In the genomic region with DNA sequence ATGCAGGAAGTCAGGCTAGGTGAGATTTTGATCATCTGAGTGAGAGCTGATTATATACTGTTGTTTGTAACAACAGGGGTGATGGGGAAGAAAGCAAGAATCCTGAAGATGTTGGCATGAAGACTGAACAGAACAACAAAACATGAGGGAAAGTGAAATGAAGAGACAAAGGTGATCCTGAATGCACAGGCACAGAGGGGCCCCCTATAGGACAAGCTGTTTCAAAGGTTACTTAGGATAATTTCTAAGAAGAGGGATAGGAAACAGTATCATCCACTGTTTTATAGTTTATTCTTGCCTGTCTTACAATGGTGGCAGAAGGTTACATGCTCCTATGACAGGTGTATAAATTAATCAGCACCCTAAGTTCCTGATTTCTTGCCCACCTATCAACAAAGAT, we compare ENCODE assay signal across 17 cellular contexts.
DNase-seq lines count a peak whose midpoint lies in the region; ATAC-seq and TF ChIP-seq lines count a peak whose summit lies in the region.
"Had no signal": no experiment of that assay in that cellular context is flagged by ENCODE, and none has a peak within 500 bp of the region (broad histone marks: within the 10 kb centered on the region; RNA-seq: fewer than 3 reads in every experiment).

No MANE protein-coding gene starts in this region.

- TF ChIP-seq RAD21 in liver (IDR thresholded peaks at IDR 0.05): peak; percentile 32 to 52

- H3K9ac ChIP-seq in liver (ENCODE audit: low read depth in 1 of 2, low read length in 2 of 2): no peak overlapping the region

- H3K4me3 Mint-ChIP-seq in WTC11: no peak overlapping the region
- H3K4me3 Mint-ChIP-seq: activated naive CD4-positive, alpha-beta T cell treated with anti-CD3 and anti-CD28 coated beads, Interleukin-2, amount 50 U/mL, for 24 hours; nephron had no signal

- H3K4me3 ChIP-seq in liver (ENCODE audit: low read depth in 1 of 3, low read length in 3 of 3): no peak overlapping the region
- H3K4me3 ChIP-seq: colonic mucosa, transverse colon had no signal

- TF ChIP-seq CTCF in GM10248 (IDR thresholded peaks at IDR 0.05; ENCODE audit: control extremely low read depth, extremely low read depth, low read depth, missing control alignments) (peak; percentile 18), WTC11 (IDR thresholded peaks at IDR 0.05) (no peak), liver (IDR thresholded peaks at IDR 0.05; ENCODE audit: low read depth, low read length, missing input control) (no peak)

- H3K9me3 ChIP-seq in liver (ENCODE audit: control insufficient read depth in 4 of 4, low read length in 3 of 4): no peaks in the 10 kb centered on the region
- H3K9me3 ChIP-seq: colonic mucosa, transverse colon had no signal

- no peaks in the 10 kb centered on the region for H3K27me3 Mint-ChIP-seq in WTC11 (ENCODE audit: low read depth)

- no peak overlapping the region for H3K27ac ChIP-seq in liver (ENCODE audit: low read depth in 1 of 2, low read length in 2 of 2)
- H3K27ac ChIP-seq: colonic mucosa, transverse colon had no signal

- no peaks in the 10 kb centered on the region for H3K36me3 ChIP-seq in liver (ENCODE audit: control insufficient read depth in 4 of 4, insufficient read depth in 3 of 4, low read depth in 1 of 4, low read length in 3 of 4)
- H3K36me3 ChIP-seq: colonic mucosa, transverse colon had no signal

- CTCF ChIA-PET in GM10248 (lab: Yijun Ruan, JAX): interaction anchor here (0.7 to 4.1 kb wide), 20 partner anchors 10 to 941 kb away, joined by 3 to 23 read pairs (median 3); partner anchors contain the start of gene EDN1
- CTCF ChIA-PET in WTC11 (lab: Charles Lee): interaction anchor here (0.7 to 4.0 kb wide), 15 partner anchors 14 to 887 kb away, joined by 3 to 38 read pairs (median 3); partner anchors contain the start of gene EDN1

- H3K9me3 Mint-ChIP-seq in WTC11: peaks cover 3% of the 10 kb centered on the region; the same call in 1 of the 2 replicates
- H3K9me3 Mint-ChIP-seq: activated naive CD4-positive, alpha-beta T cell treated with anti-CD3 and anti-CD28 coated beads, Interleukin-2, amount 50 U/mL, for 24 hours had no signal

- no peaks in the 10 kb centered on the region for H3K36me3 Mint-ChIP-seq in WTC11
- H3K36me3 Mint-ChIP-seq: activated naive CD4-positive, alpha-beta T cell treated with anti-CD3 and anti-CD28 coated beads, Interleukin-2, amount 50 U/mL, for 24 hours had no signal

- H3K4me1 ChIP-seq in liver (ENCODE audit: control insufficient read depth in 4 of 4, insufficient read depth in 4 of 4, low read length in 3 of 4): no peaks in the 10 kb centered on the region
- H3K4me1 ChIP-seq: colonic mucosa had no signal

- peaks cover 20% of the 10 kb centered on the region for H3K4me1 Mint-ChIP-seq in WTC11
- H3K4me1 Mint-ChIP-seq: nephron had no signal

- POLR2A ChIA-PET in GM10248 (lab: Yijun Ruan, JAX) (no interaction called here), WTC11 (lab: Charles Lee) (no interaction called here)

- DNase-seq in GM10248 (ENCODE audit: extremely low spot score) (no peak), HT-29 (ENCODE audit: low spot score) (peak; percentile 52), WTC11 (ENCODE audit: low spot score) (no peak), NCI-H2171 treated with DMSO at 0.1 percent for 48 hours (lab: John Stamatoyannopoulos, UW) (no peak), mucosa of gallbladder (ENCODE audit: low spot score) (no peak), NCI-H1436 treated with DMSO at 0.1 percent for 48 hours (lab: John Stamatoyannopoulos, UW) (no peak)
- DNase-seq: activated CD8-positive, alpha-beta memory T cell treated with anti-CD3 and anti-CD28 coated beads for 24 hours; colonic mucosa; foreskin fibroblast; NCI-H187 treated with DMSO at 0.1 percent for 48 hours; small intestine; T1000; transverse colon had no signal

- no peak overlapping the region for H3K27ac Mint-ChIP-seq in WTC11
- H3K27ac Mint-ChIP-seq: activated naive CD4-positive, alpha-beta T cell treated with anti-CD3 and anti-CD28 coated beads, Interleukin-2, amount 50 U/mL, for 24 hours; nephron had no signal

- no peaks in the 10 kb centered on the region for H3K27me3 ChIP-seq in liver (ENCODE audit: control insufficient read depth in 4 of 4, insufficient read depth in 4 of 4, low read length in 3 of 4)
- H3K27me3 ChIP-seq: colonic mucosa, transverse colon had no signal

- ATAC-seq in WTC11 (peak; percentile 73), HG03045 (IDR thresholded peaks at IDR 0.05; ENCODE audit: unreplicated experiment) (no peak)

TF ChIP-seq in WTC11, 78 proteins besides CTCF, POLR2A, EP300 and RAD21 (continues in another document):
- TF ChIP-seq NFATC4 (CRISPR knock-in tag; IDR thresholded peaks at IDR 0.05): no peak
- TF ChIP-seq USF1 (CRISPR knock-in tag; IDR thresholded peaks at IDR 0.05): no peak
- no peak for TF ChIP-seq FOXP4 (CRISPR knock-in tag; IDR thresholded peaks at IDR 0.05)

TF ChIP-seq in liver, 16 proteins besides CTCF, POLR2A, EP300 and RAD21:
- no peak for TF ChIP-seq SP1 (IDR thresholded peaks at IDR 0.05)
- TF ChIP-seq ZBTB33 (IDR thresholded peaks at IDR 0.05): no peak
- TF ChIP-seq TAF1 (conservative IDR thresholded peaks at IDR 0.05): no peak
- no peak for TF ChIP-seq NR2F2 (IDR thresholded peaks at IDR 0.05)
- TF ChIP-seq MAX (IDR thresholded peaks at IDR 0.05): no peak
- TF ChIP-seq FOXA1 (IDR thresholded peaks at IDR 0.05): no peak
- TF ChIP-seq RXRA (IDR thresholded peaks at IDR 0.05): no peak
- TF ChIP-seq EGR1 (IDR thresholded peaks at IDR 0.05; ENCODE audit: low read depth in 2 of 2): no peak
- no peak for TF ChIP-seq HNF4G (IDR thresholded peaks at IDR 0.05)
- no peak for TF ChIP-seq YY1 (IDR thresholded peaks at IDR 0.05)
- TF ChIP-seq, protein P1, sequence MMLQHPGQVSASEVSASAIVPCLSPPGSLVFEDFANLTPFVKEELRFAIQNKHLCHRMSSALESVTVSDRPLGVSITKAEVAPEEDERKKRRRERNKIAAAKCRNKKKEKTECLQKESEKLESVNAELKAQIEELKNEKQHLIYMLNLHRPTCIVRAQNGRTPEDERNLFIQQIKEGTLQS (IDR thresholded peaks at IDR 0.05): no peak
- TF ChIP-seq HNF4A (conservative IDR thresholded peaks at IDR 0.05): no peak
- TF ChIP-seq JUND (IDR thresholded peaks at IDR 0.05): no peak
- TF ChIP-seq, protein P2, sequence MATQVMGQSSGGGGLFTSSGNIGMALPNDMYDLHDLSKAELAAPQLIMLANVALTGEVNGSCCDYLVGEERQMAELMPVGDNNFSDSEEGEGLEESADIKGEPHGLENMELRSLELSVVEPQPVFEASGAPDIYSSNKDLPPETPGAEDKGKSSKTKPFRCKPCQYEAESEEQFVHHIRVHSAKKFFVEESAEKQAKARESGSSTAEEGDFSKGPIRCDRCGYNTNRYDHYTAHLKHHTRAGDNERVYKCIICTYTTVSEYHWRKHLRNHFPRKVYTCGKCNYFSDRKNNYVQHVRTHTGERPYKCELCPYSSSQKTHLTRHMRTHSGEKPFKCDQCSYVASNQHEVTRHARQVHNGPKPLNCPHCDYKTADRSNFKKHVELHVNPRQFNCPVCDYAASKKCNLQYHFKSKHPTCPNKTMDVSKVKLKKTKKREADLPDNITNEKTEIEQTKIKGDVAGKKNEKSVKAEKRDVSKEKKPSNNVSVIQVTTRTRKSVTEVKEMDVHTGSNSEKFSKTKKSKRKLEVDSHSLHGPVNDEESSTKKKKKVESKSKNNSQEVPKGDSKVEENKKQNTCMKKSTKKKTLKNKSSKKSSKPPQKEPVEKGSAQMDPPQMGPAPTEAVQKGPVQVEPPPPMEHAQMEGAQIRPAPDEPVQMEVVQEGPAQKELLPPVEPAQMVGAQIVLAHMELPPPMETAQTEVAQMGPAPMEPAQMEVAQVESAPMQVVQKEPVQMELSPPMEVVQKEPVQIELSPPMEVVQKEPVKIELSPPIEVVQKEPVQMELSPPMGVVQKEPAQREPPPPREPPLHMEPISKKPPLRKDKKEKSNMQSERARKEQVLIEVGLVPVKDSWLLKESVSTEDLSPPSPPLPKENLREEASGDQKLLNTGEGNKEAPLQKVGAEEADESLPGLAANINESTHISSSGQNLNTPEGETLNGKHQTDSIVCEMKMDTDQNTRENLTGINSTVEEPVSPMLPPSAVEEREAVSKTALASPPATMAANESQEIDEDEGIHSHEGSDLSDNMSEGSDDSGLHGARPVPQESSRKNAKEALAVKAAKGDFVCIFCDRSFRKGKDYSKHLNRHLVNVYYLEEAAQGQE (IDR thresholded peaks at IDR 0.05): no peak
- TF ChIP-seq FOXA2 (IDR thresholded peaks at IDR 0.05): no peak
- TF ChIP-seq GABPA (IDR thresholded peaks at IDR 0.05 in 1 of 2, conservative IDR thresholded peaks at IDR 0.05 in 1 of 2): no peak
TF ChIP-seq in liver: peak in this region for 0.
